In genomic region chr6:42556462-42556861, GRCh38 we compare ENCODE assay signal across 1 cellular context.
TF ChIP-seq lines count a peak whose summit lies in the region.

No MANE protein-coding gene starts in this region.

TF ChIP-seq in H1, 55 proteins besides CTCF, POLR2A, EP300 and RAD21:
- TF ChIP-seq MAX (IDR thresholded peaks at IDR 0.05) (no peak), TBP (IDR thresholded peaks at IDR 0.05; ENCODE audit: low read depth, low read length) (peak; percentile 7; the same call in 1 of the 2 replicates)
